9 cellular contexts compared by ENCODE assay signal in the genomic region with DNA sequence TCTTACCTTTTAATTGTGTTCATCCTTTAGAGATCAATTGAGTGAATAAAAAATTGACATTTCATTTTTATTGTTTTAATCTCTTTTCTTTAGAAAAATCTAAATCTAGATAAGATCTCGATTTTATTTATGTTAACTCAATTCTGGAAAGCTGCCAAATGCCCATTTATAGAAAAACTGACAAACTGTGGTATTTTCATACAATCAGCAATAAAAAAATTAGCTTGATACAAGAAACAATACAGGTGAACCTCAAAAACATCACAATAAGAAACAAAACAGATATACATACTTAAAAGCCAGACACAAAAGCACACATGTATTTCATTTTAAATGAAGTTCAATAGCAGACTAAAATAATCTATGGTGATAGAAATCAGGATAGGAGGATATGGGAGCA.
"Had no signal": no experiment of that assay in that cellular context is flagged by ENCODE, and none has a peak within 500 bp of the region (broad histone marks: within the 10 kb centered on the region; RNA-seq: fewer than 3 reads in every experiment).

No MANE protein-coding gene starts in this region.

- DNase-seq: H9, HCEC 1CT, HFFc6, IMR-90, KG1 had no signal

- H3K4me3 Mint-ChIP-seq: GM23338, H9, HFFc6 had no signal

- H3K27ac Mint-ChIP-seq: GM23338, H9, HFFc6 had no signal

- H3K4me3 ChIP-seq: GM23338 had no signal

- H3K9me3 Mint-ChIP-seq: GM23338, H9, HFFc6 had no signal

- H2AFZ ChIP-seq: GM23338 had no signal

- FAIRE-seq: H1, H54, HTR-8/SVneo had no signal

- H3K4me2 ChIP-seq: GM23338 had no signal

- ATAC-seq: GM23338 had no signal
